1 cellular context compared by ENCODE assay signal in the genomic region with DNA sequence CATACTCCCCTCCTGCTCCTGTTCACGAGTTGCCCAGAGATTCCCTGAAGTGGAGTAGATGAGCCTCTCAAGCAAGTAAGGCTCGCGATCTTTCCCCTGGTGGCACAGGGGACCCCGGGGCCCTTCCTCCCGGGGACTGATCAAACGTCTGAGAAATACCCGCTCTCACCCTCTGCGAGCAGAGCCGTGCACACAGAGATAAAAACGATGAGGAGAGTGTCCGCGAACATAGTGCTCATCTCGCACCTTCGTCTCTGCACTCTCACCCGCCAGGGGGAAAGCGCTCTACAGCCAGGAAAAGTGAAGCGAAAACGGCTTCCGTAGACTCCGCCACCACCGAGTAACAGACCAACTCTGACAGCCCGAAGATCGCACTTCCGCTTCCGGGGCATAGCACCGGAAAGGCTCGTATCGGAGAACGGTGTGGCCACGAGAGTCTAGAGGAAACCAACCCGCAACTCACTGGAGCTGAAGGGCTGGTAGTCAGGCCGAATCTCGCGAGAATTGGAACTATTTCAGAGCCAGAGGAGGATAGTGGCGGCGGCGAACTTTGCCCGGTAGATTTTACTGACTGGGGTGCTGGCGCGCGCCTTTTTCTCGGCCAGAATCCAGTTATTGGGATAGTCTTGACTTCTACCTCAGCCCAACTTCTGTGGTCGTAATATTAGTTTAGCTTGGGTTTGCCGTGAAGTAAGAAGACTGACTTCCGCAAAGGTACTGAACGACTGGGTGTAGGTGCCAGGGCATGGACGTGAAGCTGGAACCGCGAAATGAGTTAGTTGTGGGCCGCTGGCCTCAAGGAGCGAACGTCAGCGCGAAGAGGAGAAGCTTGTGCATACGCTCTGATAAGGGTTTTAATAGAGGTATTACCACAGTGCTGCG.
TF ChIP-seq lines count a peak whose summit lies in the region.

A gene with protein sequence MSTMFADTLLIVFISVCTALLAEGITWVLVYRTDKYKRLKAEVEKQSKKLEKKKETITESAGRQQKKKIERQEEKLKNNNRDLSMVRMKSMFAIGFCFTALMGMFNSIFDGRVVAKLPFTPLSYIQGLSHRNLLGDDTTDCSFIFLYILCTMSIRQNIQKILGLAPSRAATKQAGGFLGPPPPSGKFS (minus strand): TSS at position 356 of the 882 bp plus-strand sequence. CDS start 117 bp downstream, at position 239.

TF ChIP-seq in HepG2, 621 proteins besides CTCF, POLR2A, EP300 and RAD21 (continued from another document and continues in another):
- TF ChIP-seq SOX13 (IDR thresholded peaks at IDR 0.05) (no peak), SOX13 (CRISPR knock-in tag; conservative IDR thresholded peaks at IDR 0.05 in 1 of 2, IDR thresholded peaks at IDR 0.05 in 1 of 2) (peak in 1 of 2 experiments; percentile 35; a peak in 1 of 4 replicates), ZNF20 (CRISPR knock-in tag; IDR thresholded peaks at IDR 0.05) (no peak; the same call in 1 of the 2 replicates), SUZ12 (IDR thresholded peaks at IDR 0.05; ENCODE audit: low read depth, low read length) (no peak), CBX1 (IDR thresholded peaks at IDR 0.05; ENCODE audit: low read depth) (no peak), ZFX (CRISPR knock-in tag; IDR thresholded peaks at IDR 0.05; ENCODE audit: low read depth) (peak; percentile 86), HDAC2 (CRISPR knock-in tag; IDR thresholded peaks at IDR 0.05) (peak; percentile 46; the same call in 1 of the 2 replicates), PITX1 (CRISPR knock-in tag; IDR thresholded peaks at IDR 0.05) (peak; percentile 52; the same call in 1 of the 2 replicates), SP5 (CRISPR knock-in tag; IDR thresholded peaks at IDR 0.05; ENCODE audit: borderline replicate concordance, low read depth) (no peak; the same call in 1 of the 2 replicates), ZNF644 (CRISPR knock-in tag; IDR thresholded peaks at IDR 0.05; ENCODE audit: low read depth) (peak; percentile 38; the same call in 1 of the 2 replicates), NCOR1 (IDR thresholded peaks at IDR 0.05; ENCODE audit: borderline replicate concordance, low read length) (no peak), HOXD1 (CRISPR knock-in tag; IDR thresholded peaks at IDR 0.05) (no peak; the same call in 1 of the 2 replicates), ZNF557 (CRISPR knock-in tag; IDR thresholded peaks at IDR 0.05) (peak; percentile 92), ZMYM3 (CRISPR knock-in tag; IDR thresholded peaks at IDR 0.05) (peak; percentile 56; the same call in 1 of the 2 replicates), ZNF292 (CRISPR knock-in tag; IDR thresholded peaks at IDR 0.05; ENCODE audit: borderline replicate concordance, low read depth) (no peak; the same call in 1 of the 2 replicates), FOXK2 (IDR thresholded peaks at IDR 0.05) (0 out of 2 replicates have a peak, but pooled peaks have one; percentile 21), ZNF776 (CRISPR knock-in tag; IDR thresholded peaks at IDR 0.05) (no peak), KLF13 (CRISPR knock-in tag; IDR thresholded peaks at IDR 0.05) (no peak), RFX5 (IDR thresholded peaks at IDR 0.05; ENCODE audit: low read depth, low read length) (no peak), ZNF180 (CRISPR knock-in tag; IDR thresholded peaks at IDR 0.05; ENCODE audit: borderline replicate concordance, low read depth) (no peak), THYN1 (CRISPR knock-in tag; IDR thresholded peaks at IDR 0.05; ENCODE audit: borderline replicate concordance, low read depth) (no peak), ZNF772 (CRISPR knock-in tag; IDR thresholded peaks at IDR 0.05) (peak; percentile 37; the same call in 1 of the 2 replicates), MED1 (CRISPR knock-in tag; IDR thresholded peaks at IDR 0.05) (peak; percentile 74), SMARCC2 (IDR thresholded peaks at IDR 0.05) (no peak), HOXA7 (CRISPR knock-in tag; IDR thresholded peaks at IDR 0.05) (no peak), LCORL (IDR thresholded peaks at IDR 0.05) (no peak), LCORL (CRISPR knock-in tag; IDR thresholded peaks at IDR 0.05) (peak; percentile 48; the same call in 1 of the 2 replicates), ERF (CRISPR knock-in tag; IDR thresholded peaks at IDR 0.05) (peak; percentile 74), NPAS2 (CRISPR knock-in tag; IDR thresholded peaks at IDR 0.05; ENCODE audit: borderline replicate concordance) (no peak), EHMT2 (IDR thresholded peaks at IDR 0.05; ENCODE audit: borderline replicate concordance, low read depth, low read length) (0 out of 2 replicates have a peak, but pooled peaks have one; percentile 49), KDM6A (CRISPR knock-in tag; IDR thresholded peaks at IDR 0.05; ENCODE audit: low read depth) (no peak), CC2D1A (CRISPR knock-in tag; IDR thresholded peaks at IDR 0.05) (no peak), ZNF343 (CRISPR knock-in tag; IDR thresholded peaks at IDR 0.05) (no peak), ZBTB20 (CRISPR knock-in tag; IDR thresholded peaks at IDR 0.05; ENCODE audit: borderline replicate concordance, low read depth) (peak; percentile 54; the same call in 1 of the 2 replicates), ZNF607 (CRISPR knock-in tag; IDR thresholded peaks at IDR 0.05; ENCODE audit: borderline replicate concordance) (no peak; the same call in 1 of the 2 replicates)
- TF ChIP-seq, protein P1, sequence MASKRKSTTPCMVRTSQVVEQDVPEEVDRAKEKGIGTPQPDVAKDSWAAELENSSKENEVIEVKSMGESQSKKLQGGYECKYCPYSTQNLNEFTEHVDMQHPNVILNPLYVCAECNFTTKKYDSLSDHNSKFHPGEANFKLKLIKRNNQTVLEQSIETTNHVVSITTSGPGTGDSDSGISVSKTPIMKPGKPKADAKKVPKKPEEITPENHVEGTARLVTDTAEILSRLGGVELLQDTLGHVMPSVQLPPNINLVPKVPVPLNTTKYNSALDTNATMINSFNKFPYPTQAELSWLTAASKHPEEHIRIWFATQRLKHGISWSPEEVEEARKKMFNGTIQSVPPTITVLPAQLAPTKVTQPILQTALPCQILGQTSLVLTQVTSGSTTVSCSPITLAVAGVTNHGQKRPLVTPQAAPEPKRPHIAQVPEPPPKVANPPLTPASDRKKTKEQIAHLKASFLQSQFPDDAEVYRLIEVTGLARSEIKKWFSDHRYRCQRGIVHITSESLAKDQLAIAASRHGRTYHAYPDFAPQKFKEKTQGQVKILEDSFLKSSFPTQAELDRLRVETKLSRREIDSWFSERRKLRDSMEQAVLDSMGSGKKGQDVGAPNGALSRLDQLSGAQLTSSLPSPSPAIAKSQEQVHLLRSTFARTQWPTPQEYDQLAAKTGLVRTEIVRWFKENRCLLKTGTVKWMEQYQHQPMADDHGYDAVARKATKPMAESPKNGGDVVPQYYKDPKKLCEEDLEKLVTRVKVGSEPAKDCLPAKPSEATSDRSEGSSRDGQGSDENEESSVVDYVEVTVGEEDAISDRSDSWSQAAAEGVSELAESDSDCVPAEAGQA (IDR thresholded peaks at IDR 0.05; ENCODE audit: low read depth) = no peak
- TF ChIP-seq, protein P1 (CRISPR knock-in tag; IDR thresholded peaks at IDR 0.05; ENCODE audit: borderline replicate concordance) = no peak
- TF ChIP-seq, protein P2, sequence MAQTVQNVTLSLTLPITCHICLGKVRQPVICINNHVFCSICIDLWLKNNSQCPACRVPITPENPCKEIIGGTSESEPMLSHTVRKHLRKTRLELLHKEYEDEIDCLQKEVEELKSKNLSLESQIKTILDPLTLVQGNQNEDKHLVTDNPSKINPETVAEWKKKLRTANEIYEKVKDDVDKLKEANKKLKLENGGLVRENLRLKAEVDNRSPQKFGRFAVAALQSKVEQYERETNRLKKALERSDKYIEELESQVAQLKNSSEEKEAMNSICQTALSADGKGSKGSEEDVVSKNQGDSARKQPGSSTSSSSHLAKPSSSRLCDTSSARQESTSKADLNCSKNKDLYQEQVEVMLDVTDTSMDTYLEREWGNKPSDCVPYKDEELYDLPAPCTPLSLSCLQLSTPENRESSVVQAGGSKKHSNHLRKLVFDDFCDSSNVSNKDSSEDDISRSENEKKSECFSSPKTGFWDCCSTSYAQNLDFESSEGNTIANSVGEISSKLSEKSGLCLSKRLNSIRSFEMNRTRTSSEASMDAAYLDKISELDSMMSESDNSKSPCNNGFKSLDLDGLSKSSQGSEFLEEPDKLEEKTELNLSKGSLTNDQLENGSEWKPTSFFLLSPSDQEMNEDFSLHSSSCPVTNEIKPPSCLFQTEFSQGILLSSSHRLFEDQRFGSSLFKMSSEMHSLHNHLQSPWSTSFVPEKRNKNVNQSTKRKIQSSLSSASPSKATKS (CRISPR knock-in tag; IDR thresholded peaks at IDR 0.05) = 0 out of 2 replicates have a peak, but pooled peaks have one; percentile 42
- TF ChIP-seq, protein P3, sequence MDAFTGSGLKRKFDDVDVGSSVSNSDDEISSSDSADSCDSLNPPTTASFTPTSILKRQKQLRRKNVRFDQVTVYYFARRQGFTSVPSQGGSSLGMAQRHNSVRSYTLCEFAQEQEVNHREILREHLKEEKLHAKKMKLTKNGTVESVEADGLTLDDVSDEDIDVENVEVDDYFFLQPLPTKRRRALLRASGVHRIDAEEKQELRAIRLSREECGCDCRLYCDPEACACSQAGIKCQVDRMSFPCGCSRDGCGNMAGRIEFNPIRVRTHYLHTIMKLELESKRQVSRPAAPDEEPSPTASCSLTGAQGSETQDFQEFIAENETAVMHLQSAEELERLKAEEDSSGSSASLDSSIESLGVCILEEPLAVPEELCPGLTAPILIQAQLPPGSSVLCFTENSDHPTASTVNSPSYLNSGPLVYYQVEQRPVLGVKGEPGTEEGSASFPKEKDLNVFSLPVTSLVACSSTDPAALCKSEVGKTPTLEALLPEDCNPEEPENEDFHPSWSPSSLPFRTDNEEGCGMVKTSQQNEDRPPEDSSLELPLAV (CRISPR knock-in tag; conservative IDR thresholded peaks at IDR 0.05; ENCODE audit: low read depth) = no peak
- TF ChIP-seq, protein P4, sequence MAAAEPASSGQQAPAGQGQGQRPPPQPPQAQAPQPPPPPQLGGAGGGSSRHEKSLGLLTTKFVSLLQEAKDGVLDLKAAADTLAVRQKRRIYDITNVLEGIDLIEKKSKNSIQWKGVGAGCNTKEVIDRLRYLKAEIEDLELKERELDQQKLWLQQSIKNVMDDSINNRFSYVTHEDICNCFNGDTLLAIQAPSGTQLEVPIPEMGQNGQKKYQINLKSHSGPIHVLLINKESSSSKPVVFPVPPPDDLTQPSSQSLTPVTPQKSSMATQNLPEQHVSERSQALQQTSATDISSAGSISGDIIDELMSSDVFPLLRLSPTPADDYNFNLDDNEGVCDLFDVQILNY (CRISPR knock-in tag; conservative IDR thresholded peaks at IDR 0.05) = peak; percentile 62; the same call in 1 of the 2 replicates
- TF ChIP-seq, protein P5, sequence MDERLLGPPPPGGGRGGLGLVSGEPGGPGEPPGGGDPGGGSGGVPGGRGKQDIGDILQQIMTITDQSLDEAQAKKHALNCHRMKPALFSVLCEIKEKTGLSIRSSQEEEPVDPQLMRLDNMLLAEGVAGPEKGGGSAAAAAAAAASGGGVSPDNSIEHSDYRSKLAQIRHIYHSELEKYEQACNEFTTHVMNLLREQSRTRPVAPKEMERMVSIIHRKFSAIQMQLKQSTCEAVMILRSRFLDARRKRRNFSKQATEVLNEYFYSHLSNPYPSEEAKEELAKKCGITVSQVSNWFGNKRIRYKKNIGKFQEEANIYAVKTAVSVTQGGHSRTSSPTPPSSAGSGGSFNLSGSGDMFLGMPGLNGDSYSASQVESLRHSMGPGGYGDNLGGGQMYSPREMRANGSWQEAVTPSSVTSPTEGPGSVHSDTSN (CRISPR knock-in tag; IDR thresholded peaks at IDR 0.05) = no peak; the same call in 1 of the 2 replicates
- TF ChIP-seq, protein P6, sequence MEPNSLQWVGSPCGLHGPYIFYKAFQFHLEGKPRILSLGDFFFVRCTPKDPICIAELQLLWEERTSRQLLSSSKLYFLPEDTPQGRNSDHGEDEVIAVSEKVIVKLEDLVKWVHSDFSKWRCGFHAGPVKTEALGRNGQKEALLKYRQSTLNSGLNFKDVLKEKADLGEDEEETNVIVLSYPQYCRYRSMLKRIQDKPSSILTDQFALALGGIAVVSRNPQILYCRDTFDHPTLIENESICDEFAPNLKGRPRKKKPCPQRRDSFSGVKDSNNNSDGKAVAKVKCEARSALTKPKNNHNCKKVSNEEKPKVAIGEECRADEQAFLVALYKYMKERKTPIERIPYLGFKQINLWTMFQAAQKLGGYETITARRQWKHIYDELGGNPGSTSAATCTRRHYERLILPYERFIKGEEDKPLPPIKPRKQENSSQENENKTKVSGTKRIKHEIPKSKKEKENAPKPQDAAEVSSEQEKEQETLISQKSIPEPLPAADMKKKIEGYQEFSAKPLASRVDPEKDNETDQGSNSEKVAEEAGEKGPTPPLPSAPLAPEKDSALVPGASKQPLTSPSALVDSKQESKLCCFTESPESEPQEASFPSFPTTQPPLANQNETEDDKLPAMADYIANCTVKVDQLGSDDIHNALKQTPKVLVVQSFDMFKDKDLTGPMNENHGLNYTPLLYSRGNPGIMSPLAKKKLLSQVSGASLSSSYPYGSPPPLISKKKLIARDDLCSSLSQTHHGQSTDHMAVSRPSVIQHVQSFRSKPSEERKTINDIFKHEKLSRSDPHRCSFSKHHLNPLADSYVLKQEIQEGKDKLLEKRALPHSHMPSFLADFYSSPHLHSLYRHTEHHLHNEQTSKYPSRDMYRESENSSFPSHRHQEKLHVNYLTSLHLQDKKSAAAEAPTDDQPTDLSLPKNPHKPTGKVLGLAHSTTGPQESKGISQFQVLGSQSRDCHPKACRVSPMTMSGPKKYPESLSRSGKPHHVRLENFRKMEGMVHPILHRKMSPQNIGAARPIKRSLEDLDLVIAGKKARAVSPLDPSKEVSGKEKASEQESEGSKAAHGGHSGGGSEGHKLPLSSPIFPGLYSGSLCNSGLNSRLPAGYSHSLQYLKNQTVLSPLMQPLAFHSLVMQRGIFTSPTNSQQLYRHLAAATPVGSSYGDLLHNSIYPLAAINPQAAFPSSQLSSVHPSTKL (CRISPR knock-in tag; IDR thresholded peaks at IDR 0.05) = peak; percentile 56
- TF ChIP-seq, protein P7, sequence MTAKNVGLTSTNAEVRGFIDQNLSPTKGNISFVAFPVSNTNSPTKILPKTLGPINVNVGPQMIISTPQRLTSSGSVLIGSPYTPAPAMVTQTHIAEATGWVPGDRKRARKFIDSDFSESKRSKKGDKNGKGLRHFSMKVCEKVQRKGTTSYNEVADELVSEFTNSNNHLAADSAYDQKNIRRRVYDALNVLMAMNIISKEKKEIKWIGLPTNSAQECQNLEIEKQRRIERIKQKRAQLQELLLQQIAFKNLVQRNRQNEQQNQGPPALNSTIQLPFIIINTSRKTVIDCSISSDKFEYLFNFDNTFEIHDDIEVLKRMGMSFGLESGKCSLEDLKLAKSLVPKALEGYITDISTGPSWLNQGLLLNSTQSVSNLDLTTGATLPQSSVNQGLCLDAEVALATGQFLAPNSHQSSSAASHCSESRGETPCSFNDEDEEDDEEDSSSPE (CRISPR knock-in tag; IDR thresholded peaks at IDR 0.05) = peak; percentile 81; the same call in 1 of the 2 replicates
